12 cellular contexts compared by ENCODE assay signal in genomic region chr2:43268066-43268971, GRCh38. TPM values are rescaled to one million over a fixed set of nuclear protein-coding genes. Genes with fewer than 3 reads are reported as not detected.
A peak's percentile ranks its signal among the peaks of the same experiment; 100 is the strongest.
DNase-seq lines count a peak whose midpoint lies in the region; ATAC-seq and TF ChIP-seq lines count a peak whose summit lies in the region.
"Had no signal": no experiment of that assay in that cellular context is flagged by ENCODE, and none has a peak within 500 bp of the region (broad histone marks: within the 10 kb centered on the region; RNA-seq: fewer than 3 reads in every experiment).

No MANE protein-coding gene starts in this region.

- DNase-seq in MV-4-11 (lab: John Stamatoyannopoulos, UW), result peak; percentile 35
- DNase-seq in left lobe of liver (ENCODE audit: low spot score), result no peak
- no peak for DNase-seq in stimulated activated effector memory CD8-positive, alpha-beta T cell treated with anti-CD3 and anti-CD28 coated beads, Interleukin-12 subunit alpha, Interleukin-12 subunit beta, amount 100 ng/mL, for 72 hours (ENCODE audit: low spot score in 2 of 2)
- DNase-seq in HEK293T (ENCODE audit: extremely low spot score), result no peak
- DNase-seq in stimulated activated CD4-positive, alpha-beta T cell treated with anti-CD3 and anti-CD28 coated beads, Interleukin-4, amount 100 ng/mL, for 4 hours, result no peak
- no peak for DNase-seq in activated CD4-positive, alpha-beta T cell treated with anti-CD3 and anti-CD28 coated beads, Interleukin-2, amount 50 U/mL, for 48 hours
- DNase-seq: CD8-positive, alpha-beta T cell; NCI-H1694 had no signal

- peak overlapping the region; percentile 4 for H3K27ac ChIP-seq in cingulate gyrus (ENCODE audit: low read depth, low read length)

- peak overlapping the region; percentile 76 for H3K27ac Mint-ChIP-seq in stimulated activated effector memory CD8-positive, alpha-beta T cell treated with anti-CD3 and anti-CD28 coated beads, Interleukin-12 subunit alpha, Interleukin-12 subunit beta, amount 100 ng/mL, for 72 hours
- H3K27ac Mint-ChIP-seq: activated naive CD4-positive, alpha-beta T cell treated with anti-CD3 and anti-CD28 coated beads, Interleukin-2, amount 50 U/mL, for 24 hours; CD8-positive, alpha-beta T cell had no signal

- peaks cover 17% of the 10 kb centered on the region for H3K4me1 Mint-ChIP-seq in stimulated activated effector memory CD8-positive, alpha-beta T cell treated with anti-CD3 and anti-CD28 coated beads, Interleukin-12 subunit alpha, Interleukin-12 subunit beta, amount 100 ng/mL, for 72 hours
- H3K4me1 Mint-ChIP-seq: activated naive CD4-positive, alpha-beta T cell treated with anti-CD3 and anti-CD28 coated beads, Interleukin-2, amount 50 U/mL, for 24 hours had no signal

- no peak overlapping the region for H3K4me3 Mint-ChIP-seq in stimulated activated effector memory CD8-positive, alpha-beta T cell treated with anti-CD3 and anti-CD28 coated beads, Interleukin-12 subunit alpha, Interleukin-12 subunit beta, amount 100 ng/mL, for 72 hours
- H3K4me3 Mint-ChIP-seq: activated naive CD4-positive, alpha-beta T cell treated with anti-CD3 and anti-CD28 coated beads, Interleukin-2, amount 50 U/mL, for 24 hours; CD8-positive, alpha-beta T cell had no signal

- POLR2A ChIA-PET in HEK293T (lab: Yijun Ruan, JAX), result no interaction called here

- H3K9me3 Mint-ChIP-seq in stimulated activated effector memory CD8-positive, alpha-beta T cell treated with anti-CD3 and anti-CD28 coated beads, Interleukin-12 subunit alpha, Interleukin-12 subunit beta, amount 100 ng/mL, for 72 hours, result no peaks in the 10 kb centered on the region
- H3K9me3 Mint-ChIP-seq: activated naive CD4-positive, alpha-beta T cell treated with anti-CD3 and anti-CD28 coated beads, Interleukin-2, amount 50 U/mL, for 24 hours; CD8-positive, alpha-beta T cell had no signal

- peak; percentile 11 for ATAC-seq in left lobe of liver
- ATAC-seq in stimulated activated effector memory CD8-positive, alpha-beta T cell treated with anti-CD3 and anti-CD28 coated beads, Interleukin-12 subunit alpha, Interleukin-12 subunit beta, amount 100 ng/mL, for 72 hours, result no peak
- no peak for ATAC-seq in HG02938 (IDR thresholded peaks at IDR 0.05; ENCODE audit: unreplicated experiment)
- ATAC-seq: activated CD4-positive, CD25-positive, alpha-beta regulatory T cell treated with anti-CD3 and anti-CD28 coated beads, Interleukin-2, amount 50 U/mL, for 24 hours; CD8-positive, alpha-beta T cell had no signal

- CTCF ChIA-PET in HEK293T (lab: Yijun Ruan, JAX), result no interaction called here

- peaks cover 40% of the 10 kb centered on the region for H3K36me3 Mint-ChIP-seq in stimulated activated effector memory CD8-positive, alpha-beta T cell treated with anti-CD3 and anti-CD28 coated beads, Interleukin-12 subunit alpha, Interleukin-12 subunit beta, amount 100 ng/mL, for 72 hours

TF ChIP-seq in HEK293T, 16 proteins besides CTCF, POLR2A, EP300 and RAD21:
- no peak for TF ChIP-seq L3MBTL2 (conservative IDR thresholded peaks at IDR 0.05)
- TF ChIP-seq PKNOX1 (IDR thresholded peaks at IDR 0.05), result no peak
- no peak for TF ChIP-seq ZNF384 (IDR thresholded peaks at IDR 0.05)
- no peak for TF ChIP-seq CTBP1 (IDR thresholded peaks at IDR 0.05; ENCODE audit: borderline replicate concordance)
- TF ChIP-seq ELF4 (IDR thresholded peaks at IDR 0.05), result no peak
- TF ChIP-seq NFRKB (IDR thresholded peaks at IDR 0.05), result no peak
- no peak for TF ChIP-seq SP1 (IDR thresholded peaks at IDR 0.05)
- no peak for TF ChIP-seq TARDBP (IDR thresholded peaks at IDR 0.05)
- no peak for TF ChIP-seq FOXM1 (IDR thresholded peaks at IDR 0.05; ENCODE audit: borderline replicate concordance)
- no peak for TF ChIP-seq BHLHE40 (IDR thresholded peaks at IDR 0.05; ENCODE audit: borderline replicate concordance)
- no peak for TF ChIP-seq FOXA1 (IDR thresholded peaks at IDR 0.05)
- TF ChIP-seq HDGF (IDR thresholded peaks at IDR 0.05; ENCODE audit: borderline replicate concordance), result no peak
- no peak for TF ChIP-seq ARNT (IDR thresholded peaks at IDR 0.05)
- no peak for TF ChIP-seq SUZ12 (IDR thresholded peaks at IDR 0.05)
- TF ChIP-seq LEF1 (IDR thresholded peaks at IDR 0.05; ENCODE audit: borderline replicate concordance), result no peak
TF ChIP-seq in HEK293T: peak in this region for 0.

RNA-seq across cellular contexts. Expression of gene ZFP36L2, which starts 41.9 kb away (rescaled TPM):
- total RNA-seq in left lobe of liver, result 60.6 TPM
